Comparison of ENCODE assay signal across 23 cellular contexts in genomic region chr2:7574385-7574784, GRCh38.
DNase-seq lines count a peak whose midpoint lies in the region; ATAC-seq, FAIRE-seq and TF ChIP-seq lines count a peak whose summit lies in the region.
"Had no signal": no experiment of that assay in that cellular context is flagged by ENCODE, and none has a peak within 500 bp of the region (broad histone marks: within the 10 kb centered on the region; RNA-seq: fewer than 3 reads in every experiment).

No MANE protein-coding gene starts in this region.

- no peak overlapping the region for H2BK5ac ChIP-seq in neuronal stem cell (ENCODE audit: low read length)

- H3K27me3 ChIP-seq in K562 (ENCODE audit: control insufficient read depth in 2 of 2, insufficient read depth in 2 of 2, low read length in 2 of 2) (no peaks in the 10 kb centered on the region), neuronal stem cell (ENCODE audit: control insufficient read depth in 3 of 3, insufficient read depth in 3 of 3, low read depth in 1 of 3, low read length in 3 of 3) (no peaks in the 10 kb centered on the region), SJCRH30 (0 out of 2 replicates have a peak, but pooled peaks cover 4% of the 10 kb centered on the region)
- H3K27me3 ChIP-seq: BE2C, BLaER1 had no signal

- no peaks in the 10 kb centered on the region for H3K9me1 ChIP-seq in K562 (ENCODE audit: control insufficient read depth, insufficient read depth, low read length)

- peaks cover 52% of the 10 kb centered on the region for H3K4me1 Mint-ChIP-seq in neural crest cell
- H3K4me1 Mint-ChIP-seq: CD14-positive monocyte had no signal

- no peak overlapping the region for H2BK12ac ChIP-seq in neuronal stem cell (ENCODE audit: low read length)

- H2BK120ac ChIP-seq in neuronal stem cell (ENCODE audit: low read depth, low read length), result no peak overlapping the region

- no peak overlapping the region for H3K4me2 ChIP-seq in K562 (ENCODE audit: insufficient read depth, low read length)
- H3K4me2 ChIP-seq in neuronal stem cell (ENCODE audit: insufficient read depth, low read length, poor library complexity, severe bottlenecking), result no peak overlapping the region
- H3K4me2 ChIP-seq: BLaER1 had no signal

- H3K23ac ChIP-seq in neuronal stem cell (ENCODE audit: low read depth, low read length, poor library complexity), result no peak overlapping the region

- no peaks in the 10 kb centered on the region for H3K36me3 ChIP-seq in K562 (ENCODE audit: control insufficient read depth, insufficient read depth, low read length)
- H3K36me3 ChIP-seq in neuronal stem cell (replicated peaks in 1 of 2; ENCODE audit: control insufficient read depth in 2 of 2, insufficient read depth in 2 of 2, low read length in 2 of 2), result no peaks in the 10 kb centered on the region
- H3K36me3 ChIP-seq in SJCRH30, result no peaks in the 10 kb centered on the region
- H3K36me3 ChIP-seq: BE2C, BLaER1 had no signal

- no peaks in the 10 kb centered on the region for H4K20me1 ChIP-seq in K562 (replicated peaks; ENCODE audit: control insufficient read depth, insufficient read depth, low read length)
- H4K20me1 ChIP-seq: BLaER1 had no signal

- DNase-seq in K562 (ENCODE audit: extremely low read depth in 1 of 4, low spot score in 3 of 4) (peak in 2 of 4 experiments; percentile 16 to 22), erythroblast (lab: John Stamatoyannopoulos, UW) (peak; percentile 22), neural crest cell (ENCODE audit: low read depth, low spot score) (no peak), neuronal stem cell (ENCODE audit: low spot score) (no peak), NCI-H510A treated with DMSO at 0.1 percent for 48 hours (lab: John Stamatoyannopoulos, UW) (no peak), SJCRH30 (no peak), NOMO-1 (lab: John Stamatoyannopoulos, UW; ENCODE audit: unreplicated experiment in 2 of 2) (no peak)
- DNase-seq: 8988T; ACHN; BE2C; C1 segment of cervical spinal cord; CD4-positive, alpha-beta memory T cell; CD4-positive, CD25-positive, alpha-beta regulatory T cell; CD8-positive, alpha-beta memory T cell; COR-L47; DMS79 treated with DMSO at 0.1 percent for 48 hours; GF-D8 had no signal

- H3K79me1 ChIP-seq in neuronal stem cell (ENCODE audit: low read depth, low read length), result no peaks in the 10 kb centered on the region

- H2AFZ ChIP-seq in K562 (ENCODE audit: low read depth, low read length) (no peak overlapping the region), neuronal stem cell (ENCODE audit: low read length) (no peak overlapping the region)

- TF ChIP-seq RAD21 in K562 (CRISPR knock-in tag; conservative IDR thresholded peaks at IDR 0.05 in 1 of 2, IDR thresholded peaks at IDR 0.05 in 1 of 2), result no peak

- H3K36me3 Mint-ChIP-seq in neural crest cell (ENCODE audit: low read depth), result peaks cover 21% of the 10 kb centered on the region
- H3K36me3 Mint-ChIP-seq: CD14-positive monocyte; CD4-positive, CD25-positive, alpha-beta regulatory T cell had no signal

- peak overlapping the region; percentile 72 for H3K18ac ChIP-seq in neuronal stem cell (ENCODE audit: low read length)

- no peak for TF ChIP-seq CTCF in K562 (IDR thresholded peaks at IDR 0.05 in 2 of 3, conservative IDR thresholded peaks at IDR 0.05 in 1 of 3; ENCODE audit: insufficient read depth in 2 of 3, low read depth in 1 of 3, low read length in 3 of 3)
- no peak for TF ChIP-seq CTCF in neural crest cell (conservative IDR thresholded peaks at IDR 0.05)

- H3K79me2 ChIP-seq in K562 (ENCODE audit: control insufficient read depth, insufficient read depth, low read length), result no peaks in the 10 kb centered on the region

- H3K9me3 ChIP-seq in K562 (replicated peaks; ENCODE audit: control insufficient read depth, insufficient read depth, low read depth, low read length) (no peaks in the 10 kb centered on the region), neuronal stem cell (replicated peaks in 1 of 2; ENCODE audit: control insufficient read depth in 2 of 2, insufficient read depth in 1 of 2, low read depth in 1 of 2, low read length in 2 of 2) (peaks cover 0 to 3% of the 10 kb centered on the region in 2 donors), SJCRH30 (replicated peaks) (no peaks in the 10 kb centered on the region)
- H3K9me3 ChIP-seq: BE2C had no signal

- FAIRE-seq in K562 (lab: Jason Lieb, UNC), result no peak
- FAIRE-seq: A204.1, G401.6, GM12891, GM19239 had no signal

- H2AK5ac ChIP-seq in neuronal stem cell (ENCODE audit: low read depth, low read length), result peak overlapping the region; percentile 18

- TF ChIP-seq POLR2A in K562 (conservative IDR thresholded peaks at IDR 0.05), result no peak
- no peak for TF ChIP-seq POLR2A in erythroblast (IDR thresholded peaks at IDR 0.05; ENCODE audit: low read length)

- H3K4ac ChIP-seq in neuronal stem cell (ENCODE audit: low read length), result no peak overlapping the region

- no peak; the same call in 1 of the 3 replicates for ATAC-seq in K562

- no peak overlapping the region for H3K9ac ChIP-seq in K562 (ENCODE audit: insufficient read depth in 1 of 2, low read depth in 2 of 2, low read length in 2 of 2)
- H3K9ac ChIP-seq in neuronal stem cell (ENCODE audit: low read depth, low read length, poor library complexity), result no peak overlapping the region
- H3K9ac ChIP-seq: BLaER1 had no signal

- POLR2A ChIA-PET in K562 (lab: Yijun Ruan, JAX), result interaction anchor here (0.6 kb wide), 1 partner anchor 549 kb away, joined by 3 read pairs; no protein-coding TSS in a partner anchor

- no TSS peak for BruUV-seq in K562 (replicated peaks; lab: Mats Ljungman, UMichigan)

- no peaks in the 10 kb centered on the region for H3K27me3 Mint-ChIP-seq in neural crest cell (ENCODE audit: low read depth)
- H3K27me3 Mint-ChIP-seq: CD4-positive, alpha-beta memory T cell had no signal

- H2BK15ac ChIP-seq in neuronal stem cell (ENCODE audit: low read length), result no peak overlapping the region

- H3K14ac ChIP-seq in neuronal stem cell (ENCODE audit: low read length), result no peak overlapping the region

- CTCF ChIA-PET in K562 (lab: Yijun Ruan, JAX; ENCODE audit: low intra/inter-chr PET ratio), result no interaction called here

- peak overlapping the region; percentile 17 for H3K27ac Mint-ChIP-seq in neural crest cell (ENCODE audit: unreplicated experiment)
- H3K27ac Mint-ChIP-seq: CD14-positive monocyte; CD4-positive, alpha-beta memory T cell; CD4-positive, CD25-positive, alpha-beta regulatory T cell had no signal

- H3K4me3 Mint-ChIP-seq in neural crest cell, result no peak overlapping the region
- H3K4me3 Mint-ChIP-seq: CD14-positive monocyte; CD4-positive, alpha-beta memory T cell; CD4-positive, CD25-positive, alpha-beta regulatory T cell; CD8-positive, alpha-beta memory T cell had no signal

- peak; percentile 36; the same call in 1 of the 2 replicates for TF ChIP-seq EP300 in K562 (IDR thresholded peaks at IDR 0.05; ENCODE audit: low read length)

- no peak overlapping the region for H4K8ac ChIP-seq in neuronal stem cell (ENCODE audit: low read depth, low read length)

- intact Hi-C loops in K562 (cut with micrococcal nuclease), result no loop called here

- H3K9me3 Mint-ChIP-seq in neural crest cell, result peaks cover 16% of the 10 kb centered on the region

- H3K27ac ChIP-seq in K562 (ENCODE audit: extremely low read depth, low read depth, low read length) (no peak overlapping the region), neuronal stem cell (replicated peaks; ENCODE audit: low read length) (no peak overlapping the region), SJCRH30 (no peak overlapping the region)
- H3K27ac ChIP-seq: BLaER1 had no signal

- H3K4me1 ChIP-seq in K562 (replicated peaks in 1 of 2; ENCODE audit: control insufficient read depth in 2 of 2, insufficient read depth in 2 of 2, low read length in 2 of 2) (no peaks in the 10 kb centered on the region; a peak in 1 of 5 replicates), neuronal stem cell (ENCODE audit: control insufficient read depth in 2 of 2, insufficient read depth in 1 of 2, low read depth in 1 of 2, low read length in 2 of 2) (peaks cover 7 to 8% of the 10 kb centered on the region in 2 donors), SJCRH30 (no peaks in the 10 kb centered on the region)
- H3K4me1 ChIP-seq: BE2C, BLaER1 had no signal

- in situ Hi-C loops in K562 (cut with MboI), result no loop called here

- no peak overlapping the region for H4K91ac ChIP-seq in neuronal stem cell (ENCODE audit: low read depth, low read length, poor library complexity)

- H3K4me3 ChIP-seq in K562, result no peak overlapping the region
- H3K4me3 ChIP-seq in neuronal stem cell (ENCODE audit: low read length in 2 of 2), result no peak overlapping the region
- H3K4me3 ChIP-seq in SJCRH30, result no peak overlapping the region
- H3K4me3 ChIP-seq: BLaER1 had no signal

- WGBS in K562 (ENCODE audit: insufficient coverage, low coverage, missing lambda C conversion rate), result 6% methylated on average over 4 of the region's 4 CpGs
- no CpG with 5 or more reads among the region's 4 CpGs for WGBS in neuronal stem cell (ENCODE audit: extremely low coverage in 2 of 2, insufficient read length in 2 of 2, insufficient replicate concordance in 1 of 2), 2 donors

TF ChIP-seq in K562, 482 proteins besides CTCF, POLR2A, EP300 and RAD21 (continues in another document):
- TF ChIP-seq MTA2 (IDR thresholded peaks at IDR 0.05; ENCODE audit: low read depth) (peak; percentile 48), ZKSCAN8 (CRISPR knock-in tag; IDR thresholded peaks at IDR 0.05) (no peak), STAT5A (IDR thresholded peaks at IDR 0.05; ENCODE audit: borderline replicate concordance, low read length) (no peak), ZFP91 (CRISPR knock-in tag; IDR thresholded peaks at IDR 0.05) (no peak), XRCC3 (IDR thresholded peaks at IDR 0.05) (no peak)

Comparison
In these comparisons a context has a peak if more than half of its experiments do, and no peak if none do; other contexts are left out.
1. DNase-seq: peak in erythroblast (2 of 2); none in neural crest cell (single experiment), neuronal stem cell (single experiment), NCI-H510A treated with DMSO at 0.1 percent for 48 hours (single experiment), SJCRH30 (0 of 2) and NOMO-1 (0 of 2).